In the genomic region with DNA sequence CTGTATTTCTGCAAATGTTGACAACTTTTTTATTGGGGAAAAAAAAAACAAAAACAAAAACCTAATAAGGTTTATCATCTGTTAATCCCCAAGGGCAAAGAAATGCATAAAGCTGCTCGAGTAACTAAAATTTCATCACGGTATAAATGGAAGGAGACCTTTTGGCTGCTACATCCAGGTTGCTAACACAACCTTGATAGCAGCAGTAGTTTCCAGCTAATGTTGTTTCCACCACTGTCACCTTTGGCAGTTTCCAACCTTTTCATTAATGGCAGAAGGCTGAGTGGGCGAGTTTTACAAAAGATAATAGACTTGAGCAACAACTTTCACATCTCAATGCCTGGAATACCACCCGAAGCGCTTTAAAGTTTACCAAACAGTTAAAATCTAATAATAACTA, we compare ENCODE assay signal across 26 cellular contexts. TPM values are rescaled to one million over a fixed set of nuclear protein-coding genes. Genes with fewer than 3 reads are reported as not detected.
"Had no signal": no experiment of that assay in that cellular context is flagged by ENCODE, and none has a peak within 500 bp of the region (broad histone marks: within the 10 kb centered on the region; RNA-seq: fewer than 3 reads in every experiment).

No MANE protein-coding gene starts in this region.

- H3K9me3 Mint-ChIP-seq: naive thymus-derived CD8-positive, alpha-beta T cell; nephron; stimulated activated naive B cell treated with anti-CD40 and anti-IgM and Interleukin-4, amounts not matched to agents 10 μg/mL and 1 μg/mL and 100 μg/mL, for 72 hours had no signal

- H3K27me3 Mint-ChIP-seq: naive thymus-derived CD8-positive, alpha-beta T cell; stimulated activated naive B cell treated with anti-CD40 and anti-IgM and Interleukin-4, amounts not matched to agents 10 μg/mL and 1 μg/mL and 100 μg/mL, for 72 hours had no signal

- H3K4me1 ChIP-seq: parathyroid adenoma had no signal

- H3K27ac Mint-ChIP-seq: naive thymus-derived CD8-positive, alpha-beta T cell; nephron; neural progenitor cell; stimulated activated naive B cell treated with anti-CD40 and anti-IgM and Interleukin-4, amounts not matched to agents 10 μg/mL and 1 μg/mL and 100 μg/mL, for 72 hours had no signal

- H3K4me3 Mint-ChIP-seq: naive thymus-derived CD8-positive, alpha-beta T cell; nephron; neural progenitor cell; stimulated activated naive B cell treated with anti-CD40 and anti-IgM and Interleukin-4, amounts not matched to agents 10 μg/mL and 1 μg/mL and 100 μg/mL, for 72 hours had no signal

- H3K27ac ChIP-seq: hepatocyte, lower lobe of right lung, neural progenitor cell, neutrophil, parathyroid adenoma, psoas muscle, skin epidermis, stomach, testis, thyroid gland, transverse colon, upper lobe of left lung, vagina had no signal

- H3K4me3 ChIP-seq: hepatocyte, lower lobe of right lung, neural progenitor cell, psoas muscle, skin epidermis, stomach, testis, thyroid gland, transverse colon, upper lobe of left lung, vagina had no signal

- H3K27me3 ChIP-seq: hepatocyte, neural progenitor cell, neutrophil, stomach, testis, thyroid gland, transverse colon, upper lobe of left lung, vagina had no signal

- DNase-seq: islet precursor cell; lower lobe of right lung; mammary epithelial cell; mesenchymal stem cell; naive thymus-derived CD8-positive, alpha-beta T cell; occipital lobe; psoas muscle; stimulated activated CD4-positive, alpha-beta T cell treated with anti-CD3 and anti-CD28 coated beads, Interleukin-12 subunit alpha, Interleukin-12 subunit beta, amount 100 ng/mL, for 4 hours; stimulated activated CD4-positive, alpha-beta T cell treated with anti-CD3 and anti-CD28 coated beads, Interleukin-15, amount 100 ng/mL, for 24 hours; stimulated activated CD4-positive, alpha-beta T cell treated with anti-CD3 and anti-CD28 coated beads, Interleukin-2, amount 100 ng/mL, for 24 hours; stimulated activated CD4-positive, alpha-beta T cell treated with anti-CD3 and anti-CD28 coated beads, Interleukin-4, amount 100 ng/mL, for 1 hour; stimulated activated naive B cell treated with anti-CD40 and anti-IgM and Interleukin-4, amounts not matched to agents 10 μg/mL and 1 μg/mL and 100 μg/mL, for 72 hours; stimulated activated naive CD8-positive, alpha-beta T cell treated with anti-CD3 and anti-CD28 coated beads, Interleukin-15, Interleukin-2, amounts not matched to agents 100 U/mL and 50 U/mL, for 24 hours; stomach; testis; thyroid gland; transverse colon; upper lobe of left lung had no signal

- ATAC-seq: lower lobe of right lung; naive thymus-derived CD8-positive, alpha-beta T cell; psoas muscle; sciatic nerve; stimulated activated naive B cell treated with anti-CD40 and anti-IgM and Interleukin-4, amounts not matched to agents 10 μg/mL and 1 μg/mL and 100 μg/mL, for 72 hours; stimulated activated naive CD8-positive, alpha-beta T cell treated with anti-CD3 and anti-CD28 coated beads, Interleukin-15, Interleukin-2, amounts not matched to agents 100 U/mL and 50 U/mL, for 24 hours had no signal

- H3K9me3 ChIP-seq: lower lobe of right lung, neutrophil, psoas muscle, stomach, testis, thyroid gland, transverse colon, upper lobe of left lung, vagina had no signal

RNA-seq across cellular contexts. Expression of a gene that starts 33.4 kb away (rescaled TPM):
- total RNA-seq: vagina had no signal
